21 cellular contexts compared by ENCODE assay signal in genomic region chr14:57080691-57081090, GRCh38.
"Had no signal": no experiment of that assay in that cellular context is flagged by ENCODE, and none has a peak within 500 bp of the region (broad histone marks: within the 10 kb centered on the region; RNA-seq: fewer than 3 reads in every experiment).

No MANE protein-coding gene starts in this region.

- H3K27me3 ChIP-seq: MG63, Peyer's patch, SJCRH30 had no signal

- H3K4me1 ChIP-seq: Peyer's patch, SJCRH30 had no signal

- H3K27ac ChIP-seq: KMS-11, Peyer's patch, RWPE1, SJCRH30 had no signal

- ATAC-seq: activated CD8-positive, alpha-beta memory T cell treated with anti-CD3 and anti-CD28 coated beads, Interleukin-2, amount 10 ng/mL, durations not matched to agents 7 days and 5 days had no signal

- DNase-seq: activated CD4-positive, alpha-beta T cell treated with anti-CD3 and anti-CD28 coated beads for 1 hour; activated CD4-positive, alpha-beta T cell treated with anti-CD3 and anti-CD28 coated beads, Interleukin-2, amount 10 ng/mL, durations not matched to agents 24 days and 14 days; activated CD4-positive, alpha-beta T cell treated with anti-CD3 and anti-CD28 coated beads, Interleukin-2, amount 50 U/mL, for 48 hours; activated CD8-positive, alpha-beta memory T cell treated with anti-CD3 and anti-CD28 coated beads, Interleukin-2, amount 10 ng/mL, durations not matched to agents 7 days and 5 days; activated effector memory CD4-positive, alpha-beta T cell treated with Interleukin-2 at 50 U/mL for 16 hours; activated naive CD4-positive, alpha-beta T cell; activated T-cell treated with anti-CD3 and anti-CD28 coated beads, Interleukin-2, amount 50 U/mL, for 24 hours; aorta; MG63; MV-4-11; NCI-H1092 treated with DMSO at 0.1 percent for 48 hours; NCI-H1417 treated with DMSO at 0.1 percent for 48 hours; NCI-H1694; NCI-H2029; NCI-H510A treated with DMSO at 0.1 percent for 48 hours; Peyer's patch; Right ventricle myocardium superior; SJCRH30; SK-N-SH had no signal
